8 cellular contexts compared by ENCODE assay signal in the genomic region with DNA sequence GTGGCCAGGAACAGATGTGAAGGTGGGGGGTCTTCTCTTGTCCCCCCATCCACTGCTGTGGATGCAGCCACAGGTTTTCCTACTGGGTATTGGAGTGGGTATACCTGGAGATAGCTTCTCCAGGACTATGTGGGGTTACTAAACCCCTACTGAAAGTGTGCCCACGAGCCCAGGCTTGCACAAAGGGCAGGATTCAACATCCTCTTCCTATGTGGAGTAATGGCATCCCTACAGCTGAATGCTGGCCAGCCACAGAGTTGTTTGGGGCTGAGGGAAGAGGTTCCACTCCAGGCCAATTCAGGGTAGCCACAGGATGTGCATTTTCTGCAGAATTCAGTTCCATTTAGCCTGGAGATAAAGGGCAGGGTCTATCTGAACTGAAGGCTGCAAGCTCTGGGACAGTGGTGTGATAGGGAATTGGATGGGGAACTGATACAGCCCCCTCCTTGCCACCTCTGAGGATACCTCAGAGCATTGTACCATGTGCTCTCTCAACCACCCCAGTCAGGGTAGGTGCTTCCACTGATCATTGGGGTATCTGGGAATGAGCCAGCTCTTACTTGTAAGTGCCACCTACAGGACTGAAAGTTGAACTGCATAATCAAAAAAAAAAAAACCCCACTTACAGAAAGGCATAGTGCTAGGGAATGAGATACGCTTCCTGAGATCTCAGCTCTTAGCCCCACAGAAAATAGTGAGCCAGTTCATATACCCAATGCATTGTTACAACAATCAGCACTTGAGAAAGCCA.
DNase-seq lines count a peak whose midpoint lies in the region; ATAC-seq and TF ChIP-seq lines count a peak whose summit lies in the region.

No MANE protein-coding gene starts in this region.

- TF ChIP-seq CTCF in BJ (IDR thresholded peaks at IDR 0.05; ENCODE audit: insufficient read depth, low read depth, low read length), result peak; percentile 33
- TF ChIP-seq CTCF in fibroblast of villous mesenchyme (IDR thresholded peaks at IDR 0.05; ENCODE audit: insufficient read depth, low read depth, low read length), result peak; percentile 65
- TF ChIP-seq CTCF in psoas muscle (IDR thresholded peaks at IDR 0.05), result no peak

- H3K4me1 ChIP-seq in psoas muscle, result no peaks in the 10 kb centered on the region

- intact Hi-C loops in psoas muscle (cut with DNase I), result no loop called here

- 66 to 77% (median 73%) methylated on average over 2 of the region's 2 CpGs for WGBS in psoas muscle, 3 donors

- H3K9me3 ChIP-seq in psoas muscle, result no peaks in the 10 kb centered on the region

- H3K36me3 ChIP-seq in BJ (ENCODE audit: control insufficient read depth, insufficient read depth, low read length) (no peaks in the 10 kb centered on the region), psoas muscle (ENCODE audit: insufficient read depth in 1 of 2, low read depth in 1 of 2) (no peaks in the 10 kb centered on the region)

- H3K27ac ChIP-seq in substantia nigra (ENCODE audit: low read depth, low read length, poor library complexity, severe bottlenecking), result no peak overlapping the region
- no peak overlapping the region for H3K27ac ChIP-seq in psoas muscle

- ATAC-seq in GM21390 (IDR thresholded peaks at IDR 0.05; ENCODE audit: unreplicated experiment), result peak; percentile 41
- ATAC-seq in GM19395 (IDR thresholded peaks at IDR 0.05; ENCODE audit: unreplicated experiment), result no peak
- ATAC-seq in psoas muscle, result no peak

- DNase-seq in BJ (ENCODE audit: low read depth) (no peak), NCI-H82 treated with DMSO at 0.1 percent for 48 hours (lab: John Stamatoyannopoulos, UW; ENCODE audit: unreplicated experiment) (peak; percentile 2), fibroblast of villous mesenchyme (ENCODE audit: low read depth) (peak; percentile 63), substantia nigra (lab: John Stamatoyannopoulos, UW) (no peak), activated gamma-delta T cell treated with Interleukin-2 at 50 U/mL for 16 hours (no peak), psoas muscle (no peak)

- H3K4me3 ChIP-seq in BJ (ENCODE audit: low read depth, low read length) (no peak overlapping the region), fibroblast of villous mesenchyme (ENCODE audit: low read depth, low read length) (no peak overlapping the region), psoas muscle (no peak overlapping the region)

- CTCF ChIA-PET in BJ (lab: Yijun Ruan, JAX), result interaction anchor here (0.5 to 1.8 kb wide), 11 partner anchors 14 to 601 kb away, joined by 3 to 7 read pairs (median 3); no protein-coding TSS in a partner anchor

- POLR2A ChIA-PET in BJ (lab: Charles Lee), result no interaction called here

- H3K27me3 ChIP-seq in BJ (ENCODE audit: control insufficient read depth, insufficient read depth, low read length) (no peaks in the 10 kb centered on the region), psoas muscle (ENCODE audit: insufficient read depth in 3 of 3, low read length in 2 of 3) (no peaks in the 10 kb centered on the region)

Comparison
In these comparisons a context has a peak if more than half of its experiments do, and no peak if none do; other contexts are left out.
1. DNase-seq: peak in NCI-H82 treated with DMSO at 0.1 percent for 48 hours (single experiment) and fibroblast of villous mesenchyme (single experiment); none in BJ (single experiment), substantia nigra (0 of 49), activated gamma-delta T cell treated with Interleukin-2 at 50 U/mL for 16 hours (single experiment) and psoas muscle (0 of 2).